ENCODE assay signal across 16 cellular contexts in genomic region chr4:26084414-26084813, GRCh38.
DNase-seq lines count a peak whose midpoint lies in the region; ATAC-seq and TF ChIP-seq lines count a peak whose summit lies in the region.
"Had no signal": no experiment of that assay in that cellular context is flagged by ENCODE, and none has a peak within 500 bp of the region (broad histone marks: within the 10 kb centered on the region; RNA-seq: fewer than 3 reads in every experiment).

No MANE protein-coding gene starts in this region.

- H3K4me3 ChIP-seq in SJCRH30 (no peak overlapping the region), fibroblast of the aortic adventitia (ENCODE audit: low read depth, low read length) (no peak overlapping the region), body of pancreas (no peak overlapping the region), coronary artery (no peak overlapping the region)
- H3K4me3 ChIP-seq: ovary, spleen had no signal

- H3K4me1 Mint-ChIP-seq in activated naive CD4-positive, alpha-beta T cell treated with anti-CD3 and anti-CD28 coated beads for 36 hours (ENCODE audit: low read depth), result peaks cover 76% of the 10 kb centered on the region
- H3K4me1 Mint-ChIP-seq in activated naive CD4-positive, alpha-beta T cell treated with anti-CD3 and anti-CD28 coated beads, Interleukin-2, amount 10 ng/mL, durations not matched to agents 7 days and 5 days, result peaks cover 64% of the 10 kb centered on the region
- peaks cover 61% of the 10 kb centered on the region for H3K4me1 Mint-ChIP-seq in stimulated activated memory B cell treated with anti-CD40 and anti-IgM and Interleukin-4, amounts not matched to agents 10 μg/mL and 1 μg/mL and 100 μg/mL, for 72 hours

- H3K36me3 ChIP-seq in SJCRH30 (no peaks in the 10 kb centered on the region), body of pancreas (replicated peaks in 1 of 2; ENCODE audit: insufficient read depth in 1 of 2, low read depth in 2 of 2) (no peaks in the 10 kb centered on the region)
- H3K36me3 ChIP-seq: ovary, spleen had no signal

- H3K4me1 ChIP-seq in SJCRH30 (peaks cover 47% of the 10 kb centered on the region), body of pancreas (no peaks in the 10 kb centered on the region)
- H3K4me1 ChIP-seq: Caco-2 had no signal

- WGBS in body of pancreas, 2 donors, result 93 to 99% methylated on average over 4 of the region's 4 CpGs

- intact Hi-C loops in activated naive CD4-positive, alpha-beta T cell treated with anti-CD3 and anti-CD28 coated beads for 36 hours (cut with micrococcal nuclease), result no loop called here
- intact Hi-C loops in body of pancreas (cut with DNase I), result no loop called here

- peaks cover 5% of the 10 kb centered on the region for H3K27me3 Mint-ChIP-seq in activated naive CD4-positive, alpha-beta T cell treated with anti-CD3 and anti-CD28 coated beads for 36 hours (ENCODE audit: low read depth)
- H3K27me3 Mint-ChIP-seq in activated naive CD4-positive, alpha-beta T cell treated with anti-CD3 and anti-CD28 coated beads, Interleukin-2, amount 10 ng/mL, durations not matched to agents 7 days and 5 days, result no peaks in the 10 kb centered on the region
- no peaks in the 10 kb centered on the region for H3K27me3 Mint-ChIP-seq in stimulated activated memory B cell treated with anti-CD40 and anti-IgM and Interleukin-4, amounts not matched to agents 10 μg/mL and 1 μg/mL and 100 μg/mL, for 72 hours

- no peak overlapping the region for H3K4me3 Mint-ChIP-seq in activated naive CD4-positive, alpha-beta T cell treated with anti-CD3 and anti-CD28 coated beads for 36 hours
- no peak overlapping the region for H3K4me3 Mint-ChIP-seq in activated naive CD4-positive, alpha-beta T cell treated with anti-CD3 and anti-CD28 coated beads, Interleukin-2, amount 10 ng/mL, durations not matched to agents 7 days and 5 days
- H3K4me3 Mint-ChIP-seq in stimulated activated memory B cell treated with anti-CD40 and anti-IgM and Interleukin-4, amounts not matched to agents 10 μg/mL and 1 μg/mL and 100 μg/mL, for 72 hours, result no peak overlapping the region

- H3K27ac ChIP-seq in SJCRH30 (peak overlapping the region; percentile 37), body of pancreas (no peak overlapping the region), coronary artery (no peak overlapping the region)
- H3K27ac ChIP-seq: ovary, spleen had no signal

- TF ChIP-seq POLR2A in body of pancreas (IDR thresholded peaks at IDR 0.05), result no peak

- H3K9me3 ChIP-seq in SJCRH30 (replicated peaks), result no peaks in the 10 kb centered on the region
- H3K9me3 ChIP-seq in body of pancreas, result no peaks in the 10 kb centered on the region
- H3K9me3 ChIP-seq: Caco-2, ovary, spleen had no signal

- CTCF ChIA-PET in activated naive CD4-positive, alpha-beta T cell treated with anti-CD3 and anti-CD28 coated beads for 36 hours (lab: Charles Lee), result interaction anchor here (0.9 to 2.1 kb wide), 6 partner anchors 8 to 110 kb away, joined by 3 to 6 read pairs (median 4); no protein-coding TSS in a partner anchor
- CTCF ChIA-PET in activated naive CD4-positive, alpha-beta T cell treated with anti-CD3 and anti-CD28 coated beads, Interleukin-2, amount 10 ng/mL, durations not matched to agents 7 days and 5 days (lab: Charles Lee), result interaction anchor here (0.7 to 2.7 kb wide), 5 partner anchors 9 to 246 kb away, joined by 3 to 9 read pairs (median 6); partner anchors contain the start of gene RBPJ

- TF ChIP-seq CTCF in fibroblast of the aortic adventitia (IDR thresholded peaks at IDR 0.05; ENCODE audit: insufficient read depth, low read length) (peak; percentile 22), body of pancreas (IDR thresholded peaks at IDR 0.05) (no peak), coronary artery (IDR thresholded peaks at IDR 0.05) (no peak)

- no peak for DNase-seq in activated naive CD4-positive, alpha-beta T cell treated with anti-CD3 and anti-CD28 coated beads for 36 hours
- DNase-seq in activated naive CD4-positive, alpha-beta T cell treated with anti-CD3 and anti-CD28 coated beads, Interleukin-2, amount 10 ng/mL, durations not matched to agents 7 days and 5 days, result no peak
- DNase-seq in SJCRH30 (no peak), fibroblast of the aortic adventitia (ENCODE audit: low read depth) (no peak), GM19238 (ENCODE audit: insufficient read length, low spot score) (no peak), body of pancreas (no peak), coronary artery (ENCODE audit: low spot score) (no peak)
- DNase-seq: aorta, Caco-2, cortex of kidney, NCI-H2107, NCI-H526 treated with DMSO at 0.1 percent for 48 hours, ovary, RPMI8226, spleen had no signal

- H3K27me3 ChIP-seq in SJCRH30 (no peaks in the 10 kb centered on the region), body of pancreas (no peaks in the 10 kb centered on the region)
- H3K27me3 ChIP-seq: ovary had no signal

- no peaks in the 10 kb centered on the region for H3K36me3 Mint-ChIP-seq in activated naive CD4-positive, alpha-beta T cell treated with anti-CD3 and anti-CD28 coated beads for 36 hours (ENCODE audit: low read depth)
- H3K36me3 Mint-ChIP-seq in activated naive CD4-positive, alpha-beta T cell treated with anti-CD3 and anti-CD28 coated beads, Interleukin-2, amount 10 ng/mL, durations not matched to agents 7 days and 5 days, result no peaks in the 10 kb centered on the region
- H3K36me3 Mint-ChIP-seq in stimulated activated memory B cell treated with anti-CD40 and anti-IgM and Interleukin-4, amounts not matched to agents 10 μg/mL and 1 μg/mL and 100 μg/mL, for 72 hours, result no peaks in the 10 kb centered on the region

- ATAC-seq in stimulated activated memory B cell treated with anti-CD40 and anti-IgM and Interleukin-4, amounts not matched to agents 10 μg/mL and 1 μg/mL and 100 μg/mL, for 72 hours, result no peak
- no peak for ATAC-seq in body of pancreas

- H3K9me3 Mint-ChIP-seq in activated naive CD4-positive, alpha-beta T cell treated with anti-CD3 and anti-CD28 coated beads for 36 hours, result no peaks in the 10 kb centered on the region
- H3K9me3 Mint-ChIP-seq in activated naive CD4-positive, alpha-beta T cell treated with anti-CD3 and anti-CD28 coated beads, Interleukin-2, amount 10 ng/mL, durations not matched to agents 7 days and 5 days, result no peaks in the 10 kb centered on the region
- H3K9me3 Mint-ChIP-seq in stimulated activated memory B cell treated with anti-CD40 and anti-IgM and Interleukin-4, amounts not matched to agents 10 μg/mL and 1 μg/mL and 100 μg/mL, for 72 hours, result no peaks in the 10 kb centered on the region

- H3K27ac Mint-ChIP-seq in activated naive CD4-positive, alpha-beta T cell treated with anti-CD3 and anti-CD28 coated beads for 36 hours, result peak overlapping the region; percentile 14
- H3K27ac Mint-ChIP-seq in activated naive CD4-positive, alpha-beta T cell treated with anti-CD3 and anti-CD28 coated beads, Interleukin-2, amount 10 ng/mL, durations not matched to agents 7 days and 5 days, result no peak overlapping the region
- peak overlapping the region; percentile 18 for H3K27ac Mint-ChIP-seq in stimulated activated memory B cell treated with anti-CD40 and anti-IgM and Interleukin-4, amounts not matched to agents 10 μg/mL and 1 μg/mL and 100 μg/mL, for 72 hours
